ENCODE assay signal across 8 cellular contexts in the genomic region with DNA sequence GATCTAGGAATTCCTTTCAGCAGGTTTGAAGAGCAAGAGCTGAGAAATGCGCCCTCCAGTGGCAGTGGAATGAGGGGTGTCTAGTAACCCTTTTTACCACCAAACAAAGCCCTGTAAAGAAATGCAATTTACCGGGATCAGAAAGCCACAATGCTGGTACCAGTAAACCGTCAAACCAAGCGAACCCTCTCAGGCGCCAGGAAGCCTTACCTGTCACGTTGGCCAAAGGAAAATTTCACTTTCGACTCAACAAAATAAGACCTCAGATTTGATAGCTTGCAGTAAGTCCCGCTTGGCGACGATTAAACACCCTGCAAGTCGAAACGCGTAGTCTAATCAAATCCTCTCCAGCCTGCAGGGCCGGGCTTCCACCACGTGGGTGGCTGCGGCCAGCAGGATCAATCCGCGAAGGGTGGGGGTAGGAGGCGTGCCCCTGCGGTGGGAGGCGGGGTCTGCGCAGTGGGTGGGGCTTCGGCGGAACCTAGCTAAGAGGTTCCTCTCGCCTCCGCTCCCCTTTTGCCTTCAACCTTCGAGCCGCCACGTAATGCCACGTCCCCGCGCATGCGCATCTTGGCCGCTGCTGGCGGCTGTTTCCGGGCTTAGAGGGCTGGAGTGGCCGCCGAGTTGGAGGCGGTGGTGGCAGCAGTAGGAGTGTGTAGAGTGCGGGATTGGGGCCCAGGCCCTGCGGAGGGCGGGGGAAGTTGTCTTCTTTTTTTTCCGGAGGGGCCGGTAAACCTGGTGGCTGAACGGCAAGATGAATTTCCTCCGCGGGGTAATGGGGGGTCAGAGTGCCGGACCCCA. TPM values are rescaled to one million over a fixed set of nuclear protein-coding genes. Genes with fewer than 3 reads are reported as not detected.
DNase-seq lines count a peak whose midpoint lies in the region; ATAC-seq lines count a peak whose summit lies in the region.

A gene with protein sequence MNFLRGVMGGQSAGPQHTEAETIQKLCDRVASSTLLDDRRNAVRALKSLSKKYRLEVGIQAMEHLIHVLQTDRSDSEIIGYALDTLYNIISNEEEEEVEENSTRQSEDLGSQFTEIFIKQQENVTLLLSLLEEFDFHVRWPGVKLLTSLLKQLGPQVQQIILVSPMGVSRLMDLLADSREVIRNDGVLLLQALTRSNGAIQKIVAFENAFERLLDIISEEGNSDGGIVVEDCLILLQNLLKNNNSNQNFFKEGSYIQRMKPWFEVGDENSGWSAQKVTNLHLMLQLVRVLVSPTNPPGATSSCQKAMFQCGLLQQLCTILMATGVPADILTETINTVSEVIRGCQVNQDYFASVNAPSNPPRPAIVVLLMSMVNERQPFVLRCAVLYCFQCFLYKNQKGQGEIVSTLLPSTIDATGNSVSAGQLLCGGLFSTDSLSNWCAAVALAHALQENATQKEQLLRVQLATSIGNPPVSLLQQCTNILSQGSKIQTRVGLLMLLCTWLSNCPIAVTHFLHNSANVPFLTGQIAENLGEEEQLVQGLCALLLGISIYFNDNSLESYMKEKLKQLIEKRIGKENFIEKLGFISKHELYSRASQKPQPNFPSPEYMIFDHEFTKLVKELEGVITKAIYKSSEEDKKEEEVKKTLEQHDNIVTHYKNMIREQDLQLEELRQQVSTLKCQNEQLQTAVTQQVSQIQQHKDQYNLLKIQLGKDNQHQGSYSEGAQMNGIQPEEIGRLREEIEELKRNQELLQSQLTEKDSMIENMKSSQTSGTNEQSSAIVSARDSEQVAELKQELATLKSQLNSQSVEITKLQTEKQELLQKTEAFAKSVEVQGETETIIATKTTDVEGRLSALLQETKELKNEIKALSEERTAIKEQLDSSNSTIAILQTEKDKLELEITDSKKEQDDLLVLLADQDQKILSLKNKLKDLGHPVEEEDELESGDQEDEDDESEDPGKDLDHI (plus strand): TSS at position 512 of the 801 bp plus-strand sequence. CDS start 243 bp downstream, at position 755.

- DNase-seq in CD4-positive, CD25-positive, alpha-beta regulatory T cell = peak; percentile 99
- DNase-seq in NCI-H748 (lab: John Stamatoyannopoulos, UW; ENCODE audit: unreplicated experiment) (peak; percentile 95), dedifferentiated amniotic fluid mesenchymal stem cell (ENCODE audit: extremely low spot score) (peak; percentile 99), left lobe of liver (ENCODE audit: low spot score) (peak; percentile 99)
- peak; percentile 99 for DNase-seq in activated CD4-positive, alpha-beta T cell treated with anti-CD3 and anti-CD28 coated beads, Interleukin-2, amount 50 U/mL, for 1 hour
- peak; percentile 98 for DNase-seq in stimulated activated CD4-positive, alpha-beta T cell treated with anti-CD3 and anti-CD28 coated beads, Interleukin-2, amount 100 ng/mL, for 4 hours (ENCODE audit: low read depth)

- peaks cover 0 to 1% (median 0%) of the 10 kb centered on the region in 7 donors for H3K9me3 Mint-ChIP-seq in CD4-positive, CD25-positive, alpha-beta regulatory T cell

- no peaks in the 10 kb centered on the region for H3K27me3 ChIP-seq in CD4-positive, CD25-positive, alpha-beta regulatory T cell (ENCODE audit: control insufficient read depth, insufficient read depth, low read length)

- H3K9me3 ChIP-seq in CD4-positive, CD25-positive, alpha-beta regulatory T cell (ENCODE audit: control insufficient read depth in 2 of 2, low read length in 2 of 2) = no peaks in the 10 kb centered on the region

- H3K36me3 Mint-ChIP-seq in CD4-positive, CD25-positive, alpha-beta regulatory T cell = peaks cover 4% of the 10 kb centered on the region

- H3K4me1 Mint-ChIP-seq in CD4-positive, CD25-positive, alpha-beta regulatory T cell = peaks cover 32 to 66% (median 45%) of the 10 kb centered on the region in 4 donors

- peak within 1 kb of the TSS; percentile 99 for H3K27ac Mint-ChIP-seq in CD4-positive, CD25-positive, alpha-beta regulatory T cell

- H3K27ac ChIP-seq in CD4-positive, CD25-positive, alpha-beta regulatory T cell (ENCODE audit: insufficient read depth, low read length, poor library complexity, severe bottlenecking) = peak within 1 kb of the TSS; percentile 89

- H3K4me1 ChIP-seq in CD4-positive, CD25-positive, alpha-beta regulatory T cell (ENCODE audit: control insufficient read depth, insufficient read depth, low read length, poor library complexity, severe bottlenecking) = peaks cover 40% of the 10 kb centered on the region

- H3K36me3 ChIP-seq in CD4-positive, CD25-positive, alpha-beta regulatory T cell (ENCODE audit: control insufficient read depth, insufficient read depth, low read length) = no peaks in the 10 kb centered on the region

- ATAC-seq in CD4-positive, CD25-positive, alpha-beta regulatory T cell (ENCODE audit: low read depth in 2 of 2) = peak; percentile 95 to 96
- ATAC-seq in GM19372 (IDR thresholded peaks at IDR 0.05; ENCODE audit: low read depth, unreplicated experiment) (peak; percentile 83), HG03558 (IDR thresholded peaks at IDR 0.05; ENCODE audit: extremely low read depth, unreplicated experiment) (peak; percentile 68), left lobe of liver (peak; percentile 92)

- H3K27me3 Mint-ChIP-seq in CD4-positive, CD25-positive, alpha-beta regulatory T cell = peaks cover 10% of the 10 kb centered on the region

- peak within 1 kb of the TSS; percentile 98 to 100 (median 99) for H3K4me3 Mint-ChIP-seq in CD4-positive, CD25-positive, alpha-beta regulatory T cell

- peak within 1 kb of the TSS; percentile 96 for H3K4me3 ChIP-seq in CD4-positive, CD25-positive, alpha-beta regulatory T cell (ENCODE audit: low read depth, low read length)

RNA-seq across cellular contexts. Expression of the gene that starts here (rescaled TPM):
- total RNA-seq in CD4-positive, CD25-positive, alpha-beta regulatory T cell = 23.8 TPM
- 10 to 100 TPM; 23.4 to 29.5 (median 26.2) TPM for polyA plus RNA-seq in CD4-positive, CD25-positive, alpha-beta regulatory T cell
- total RNA-seq in left lobe of liver = 47.1 TPM

Comparison
In these comparisons a context has a peak if more than half of its experiments do, and no peak if none do; other contexts are left out.
1. Peak in every context shown above with its lines: DNase-seq, ATAC-seq, H3K4me3 ChIP-seq and H3K27ac ChIP-seq.